In genomic region chr21:30354308-30355005, GRCh38 we compare ENCODE assay signal across 25 cellular contexts. TPM values are rescaled to one million over a fixed set of nuclear protein-coding genes. Genes with fewer than 3 reads are reported as not detected.
"Had no signal": no experiment of that assay in that cellular context is flagged by ENCODE, and none has a peak within 500 bp of the region (broad histone marks: within the 10 kb centered on the region; RNA-seq: fewer than 3 reads in every experiment).

No MANE protein-coding gene starts in this region.

- H3K4me2 ChIP-seq: KMS-11 had no signal

- FAIRE-seq: RCC 7860 had no signal

- DNase-seq: IMR-90, MV-4-11, NCI-H1048, NCI-H1105, NCI-H1417, NCI-H1436 treated with DMSO at 0.1 percent for 48 hours, NCI-H1694, NCI-H187 treated with DMSO at 0.1 percent for 48 hours, NCI-H2029 treated with DMSO at 0.1 percent for 48 hours, NCI-H2171, NCI-H226, NCI-H446, NCI-H510A, NCI-H524 treated with DMSO at 0.1 percent for 48 hours, NCI-H69, NCI-H774, SHP77 had no signal

- ATAC-seq: SK-N-SH treated with all-trans-retinoic acid at 6 μM for 48 hours had no signal

- H3K9ac ChIP-seq: KMS-11 had no signal

- H3K27ac ChIP-seq: KMS-11, RWPE1 had no signal

RNA-seq across cellular contexts. Expression of gene KRTAP23-1, which starts 6.1 kb away (rescaled TPM):
- total RNA-seq: HT-29; IMR-90; LHCN-M2; MCF 10A; T-helper 1 cell treated with Interleukin-12 subunit alpha and Interleukin-12 subunit beta and Interleukin-4 antibody, amounts not matched to agents 30 ng/mL and 1 ng/mL, for 36 hours had no signal
- polyA plus RNA-seq: IMR-90 had no signal

RNA-seq across cellular contexts. Expression of gene KRTAP27-1, which starts 17.0 kb away (rescaled TPM):
- total RNA-seq: HT-29; IMR-90; LHCN-M2; MCF 10A; T-helper 1 cell treated with Interleukin-12 subunit alpha and Interleukin-12 subunit beta and Interleukin-4 antibody, amounts not matched to agents 30 ng/mL and 1 ng/mL, for 36 hours had no signal
- polyA plus RNA-seq: IMR-90 had no signal

RNA-seq across cellular contexts. Expression of gene KRTAP13-2, which starts 17.6 kb away (rescaled TPM):
- total RNA-seq: HT-29; IMR-90; LHCN-M2; MCF 10A; T-helper 1 cell treated with Interleukin-12 subunit alpha and Interleukin-12 subunit beta and Interleukin-4 antibody, amounts not matched to agents 30 ng/mL and 1 ng/mL, for 36 hours had no signal
- polyA plus RNA-seq: IMR-90 had no signal

RNA-seq across cellular contexts. Expression of gene KRTAP26-1, which starts 34.3 kb away (rescaled TPM):
- total RNA-seq: HT-29; IMR-90; LHCN-M2; MCF 10A; T-helper 1 cell treated with Interleukin-12 subunit alpha and Interleukin-12 subunit beta and Interleukin-4 antibody, amounts not matched to agents 30 ng/mL and 1 ng/mL, for 36 hours had no signal
- polyA plus RNA-seq: IMR-90 had no signal

RNA-seq across cellular contexts. Expression of gene KRTAP13-1, which starts 41.4 kb away (rescaled TPM):
- total RNA-seq: HT-29; IMR-90; LHCN-M2; MCF 10A; T-helper 1 cell treated with Interleukin-12 subunit alpha and Interleukin-12 subunit beta and Interleukin-4 antibody, amounts not matched to agents 30 ng/mL and 1 ng/mL, for 36 hours had no signal
- polyA plus RNA-seq: IMR-90 had no signal
